ENCODE assay signal across 1 cellular context in genomic region chr1:211118407-211119102, GRCh38.
TF ChIP-seq lines count a peak whose summit lies in the region.

No MANE protein-coding gene starts in this region.

TF ChIP-seq in A549, 52 proteins besides CTCF, POLR2A, EP300 and RAD21 (continued from another document):
- TF ChIP-seq HMGXB4 (CRISPR knock-in tag; IDR thresholded peaks at IDR 0.05; ENCODE audit: borderline replicate concordance) (no peak), RNF2 (IDR thresholded peaks at IDR 0.05; ENCODE audit: borderline replicate concordance, low read depth) (no peak)
